10 cellular contexts compared by ENCODE assay signal in the genomic region with DNA sequence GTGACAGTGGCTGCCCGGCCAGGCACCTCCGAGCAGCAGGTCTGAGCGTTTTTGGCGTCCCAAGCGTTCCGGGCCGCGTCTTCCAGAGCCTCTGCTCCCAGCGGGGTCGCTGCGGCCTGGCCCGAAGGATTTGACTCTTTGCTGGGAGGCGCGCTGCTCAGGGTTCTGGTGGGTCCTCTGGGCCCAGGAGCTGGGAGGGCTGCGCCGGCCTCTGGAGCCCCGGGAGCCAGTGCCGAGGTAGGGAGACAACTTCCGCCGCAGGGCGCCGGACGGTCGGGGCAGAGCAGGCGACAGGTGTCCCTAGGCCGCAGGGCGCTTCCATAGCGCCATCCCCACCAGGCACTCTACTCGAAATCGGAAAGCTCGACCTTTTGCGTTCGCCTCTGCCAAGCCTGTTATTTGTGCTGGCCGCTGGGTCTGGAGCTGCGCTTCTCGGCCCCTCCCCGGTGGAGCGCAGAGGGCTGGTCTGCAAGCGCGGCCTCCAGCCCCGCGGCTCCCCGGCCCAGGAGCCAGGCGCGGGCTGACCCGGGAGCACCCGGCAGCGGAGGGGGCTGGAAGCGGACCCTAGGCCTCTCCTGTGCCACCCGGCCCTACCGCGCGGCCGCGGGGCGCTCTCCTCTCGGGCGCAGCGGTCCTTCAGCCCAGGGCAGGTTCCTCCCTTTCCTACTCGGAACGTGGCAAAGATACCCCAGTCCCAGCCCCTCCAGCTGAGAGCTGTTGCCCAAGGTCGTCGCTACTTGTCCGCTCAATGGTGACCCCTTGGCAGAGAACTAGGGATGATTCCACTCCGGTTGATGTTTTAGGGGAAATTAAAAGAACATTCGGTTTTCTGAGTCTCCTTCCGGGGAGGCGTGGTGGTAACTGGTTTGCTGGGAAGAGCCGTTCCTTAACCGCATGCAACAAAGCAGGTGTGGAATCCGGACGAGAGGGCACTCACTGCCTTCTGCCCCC. TPM values are rescaled to one million over a fixed set of nuclear protein-coding genes. Genes with fewer than 3 reads are reported as not detected.
A peak's percentile ranks its signal among the peaks of the same experiment; 100 is the strongest.
DNase-seq lines count a peak whose midpoint lies in the region; ATAC-seq and TF ChIP-seq lines count a peak whose summit lies in the region.
"Had no signal": no experiment of that assay in that cellular context is flagged by ENCODE, and none has a peak within 500 bp of the region (broad histone marks: within the 10 kb centered on the region; RNA-seq: fewer than 3 reads in every experiment).

No MANE protein-coding gene starts in this region.

- peak overlapping the region; percentile 92 for H3K4me2 ChIP-seq in PC-3 (ENCODE audit: low read length)

- H3K36me3 ChIP-seq in ES-I3 (ENCODE audit: insufficient read depth, low read length) (no peaks in the 10 kb centered on the region), PC-3 (ENCODE audit: low read depth, low read length) (peaks cover 15% of the 10 kb centered on the region), psoas muscle (ENCODE audit: insufficient read depth in 1 of 2, low read depth in 1 of 2) (no peaks in the 10 kb centered on the region)

- no TSS peak for BruUV-seq in PC-3 (replicated peaks; lab: Mats Ljungman, UMichigan)

- intact Hi-C loops in PC-3 (cut with micrococcal nuclease) = loop anchor here (5.0 kb wide), 1 partner anchor 226 kb away; no protein-coding TSS in a partner anchor
- intact Hi-C loops in psoas muscle (cut with DNase I) = no loop called here

- no peak overlapping the region for H2AFZ ChIP-seq in PC-3 (ENCODE audit: low read length)

- peaks cover 98% of the 10 kb centered on the region for H3K79me2 ChIP-seq in PC-3 (ENCODE audit: low read length)

- H3K9me2 ChIP-seq in PC-3 (replicated peaks; ENCODE audit: low read length) = no peaks in the 10 kb centered on the region

- H3K4me3 ChIP-seq in PC-3 (ENCODE audit: low read length) (peak overlapping the region; percentile 95), psoas muscle (peak overlapping the region; percentile 72)

- peaks cover 57% of the 10 kb centered on the region for H4K20me1 ChIP-seq in PC-3 (ENCODE audit: low read length)

- ATAC-seq in PC-3 (no peak), esophagus mucosa (peak; percentile 1), psoas muscle (peak in 1 of 4 donors; percentile 14), GM18909 (IDR thresholded peaks at IDR 0.05; ENCODE audit: poor library complexity, unreplicated experiment) (no peak), GM21367 (IDR thresholded peaks at IDR 0.05; ENCODE audit: unreplicated experiment) (no peak)

- WGBS in psoas muscle, 3 donors = 15 to 24% (median 20%) methylated on average over 58 to 72 of the region's 72 CpGs

- H3K4me1 ChIP-seq in ES-I3 (ENCODE audit: insufficient read depth, low read length) = peaks cover 6% of the 10 kb centered on the region; the same call in 1 of the 2 replicates
- H3K4me1 ChIP-seq in PC-3 (ENCODE audit: insufficient read depth, low read length) = peaks cover 19% of the 10 kb centered on the region
- peaks cover 50% of the 10 kb centered on the region for H3K4me1 ChIP-seq in psoas muscle

- H3K27me3 ChIP-seq in PC-3 (ENCODE audit: low read length) = no peaks in the 10 kb centered on the region
- peaks cover 3 to 100% (median 84%) of the 10 kb centered on the region in 3 donors for H3K27me3 ChIP-seq in psoas muscle (ENCODE audit: insufficient read depth in 3 of 3, low read length in 2 of 3)

- CTCF ChIA-PET in PC-3 (lab: Charles Lee) = no interaction called here

- TF ChIP-seq CTCF in PC-3 (conservative IDR thresholded peaks at IDR 0.05; ENCODE audit: low read depth, low read length) (peak; percentile 18; the same call in 1 of the 2 replicates), psoas muscle (IDR thresholded peaks at IDR 0.05) (no peak)

- POLR2A ChIA-PET in PC-3 (lab: Charles Lee; ENCODE audit: unreplicated experiment) = no interaction called here

- peak overlapping the region; percentile 46; the same call in 1 of the 2 replicates for H3K9ac ChIP-seq in ES-I3 (ENCODE audit: low read depth, low read length)
- peak overlapping the region; percentile 96 for H3K9ac ChIP-seq in PC-3 (ENCODE audit: low read length)

- H3F3A ChIP-seq in PC-3 (ENCODE audit: low read length, unreplicated experiment) = no peaks in the 10 kb centered on the region

- peak; percentile 57 for DNase-seq in PC-3
- DNase-seq in psoas muscle = no peak
- DNase-seq in HuH-7 (ENCODE audit: low spot score) = no peak
- DNase-seq in pons (ENCODE audit: low spot score) = no peak
- DNase-seq: activated effector memory CD4-positive, alpha-beta T cell treated with Interleukin-2 at 50 U/mL for 16 hours; NCI-H524 treated with DMSO at 0.1 percent for 48 hours had no signal

- H3K9me3 ChIP-seq in ES-I3 (ENCODE audit: control insufficient read depth, insufficient read depth, low read length) (no peaks in the 10 kb centered on the region), PC-3 (ENCODE audit: low read length) (no peaks in the 10 kb centered on the region), psoas muscle (no peaks in the 10 kb centered on the region)

- H3K27ac ChIP-seq in PC-3 (ENCODE audit: low read length) = peak overlapping the region; percentile 79
- no peak overlapping the region for H3K27ac ChIP-seq in psoas muscle

RNA-seq across cellular contexts. Expression of gene SIM2, which starts 2.3 kb away (rescaled TPM):
- total RNA-seq in PC-3 (2014; rRNA removed) = 71.2 and 104 TPM in 2 replicates
- 18.3 TPM for total RNA-seq in esophagus mucosa
- 1 to 10 TPM in 2 of 4 donors, under 1 TPM in 2; 0.08 to 3.0 (median 0.77) TPM for total RNA-seq in psoas muscle
- polyA plus RNA-seq in psoas muscle = under 1 TPM; 0.06 to 0.14 (median 0.13) TPM
